Comparison of ENCODE assay signal across 8 cellular contexts in the genomic region with DNA sequence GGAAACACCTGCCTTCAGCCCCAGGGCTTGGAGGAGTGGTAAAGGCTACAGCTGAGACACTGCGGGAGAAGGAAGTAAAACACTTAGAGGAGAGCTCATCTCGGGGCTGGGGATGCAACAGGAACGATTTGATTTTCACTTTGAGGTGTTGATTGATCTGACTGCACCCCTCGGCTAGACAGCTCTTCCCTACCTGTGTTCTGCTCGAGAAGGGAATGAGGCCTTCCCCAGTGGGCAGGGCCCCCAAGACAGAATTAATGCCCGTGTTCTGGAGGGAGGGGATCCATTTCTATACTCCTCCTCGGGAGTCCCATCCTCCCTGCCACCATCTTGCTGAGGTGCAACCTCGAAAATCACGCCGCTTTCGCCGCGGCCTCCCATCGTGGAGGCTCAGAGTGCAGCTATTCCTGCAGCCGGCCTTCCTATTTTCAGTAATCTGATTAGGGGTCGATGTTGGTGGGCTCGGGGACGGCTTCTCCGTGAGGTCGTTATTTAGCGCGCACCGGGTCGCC. TPM values are rescaled to one million over a fixed set of nuclear protein-coding genes. Genes with fewer than 3 reads are reported as not detected.
DNase-seq lines count a peak whose midpoint lies in the region; ATAC-seq, FAIRE-seq and TF ChIP-seq lines count a peak whose summit lies in the region.

No MANE protein-coding gene starts in this region.

- no peak for ATAC-seq in HG03469 (IDR thresholded peaks at IDR 0.05; ENCODE audit: unreplicated experiment)
- no peak for ATAC-seq in HG02870 (IDR thresholded peaks at IDR 0.05; ENCODE audit: unreplicated experiment)

- H3K9ac ChIP-seq in ES-I3 (ENCODE audit: low read depth, low read length) (peak overlapping the region; percentile 69), endothelial cell of umbilical vein (replicated peaks; ENCODE audit: extremely low read depth, insufficient read depth, low read length) (peak overlapping the region; percentile 39)

- H3K36me3 ChIP-seq in ES-I3 (ENCODE audit: insufficient read depth, low read length) (no peaks in the 10 kb centered on the region), OCI-LY7 (ENCODE audit: insufficient read depth, low read length) (no peaks in the 10 kb centered on the region), endothelial cell of umbilical vein (ENCODE audit: control insufficient read depth in 2 of 2, extremely low read depth in 1 of 2, insufficient read depth in 2 of 2, low read length in 2 of 2) (no peaks in the 10 kb centered on the region), neutrophil (no peaks in the 10 kb centered on the region)

- H4K20me1 ChIP-seq in OCI-LY7 (ENCODE audit: insufficient read depth, low read length) (no peaks in the 10 kb centered on the region), endothelial cell of umbilical vein (replicated peaks; ENCODE audit: control insufficient read depth, extremely low read depth, insufficient read depth, low read length) (no peaks in the 10 kb centered on the region)

- H2AFZ ChIP-seq in OCI-LY7 (ENCODE audit: low read length) (peak overlapping the region; percentile 78), endothelial cell of umbilical vein (ENCODE audit: low read depth, low read length) (peak overlapping the region; percentile 69)

- H3K79me2 ChIP-seq in OCI-LY7 (ENCODE audit: insufficient read depth, low read depth, low read length): peaks cover 20% of the 10 kb centered on the region
- H3K79me2 ChIP-seq in endothelial cell of umbilical vein (ENCODE audit: control insufficient read depth, insufficient read depth, low read length): peaks cover 39% of the 10 kb centered on the region

- H3K27me3 ChIP-seq in endothelial cell of umbilical vein (ENCODE audit: control insufficient read depth in 2 of 2, insufficient read depth in 2 of 2, low read length in 2 of 2) (no peaks in the 10 kb centered on the region), neutrophil (no peaks in the 10 kb centered on the region)

- BruUV-seq in OCI-LY7 (replicated peaks; lab: Mats Ljungman, UMichigan) (no TSS peak), endothelial cell of umbilical vein (replicated peaks; lab: Mats Ljungman, UMichigan) (no TSS peak)

- no peaks in the 10 kb centered on the region for H3K9me1 ChIP-seq in endothelial cell of umbilical vein (replicated peaks; ENCODE audit: control insufficient read depth, extremely low read depth, insufficient read depth, low read length)

- peak overlapping the region; percentile 74 for H3K4me3 ChIP-seq in OCI-LY7 (ENCODE audit: low read depth, low read length, poor library complexity, severe bottlenecking)
- H3K4me3 ChIP-seq in endothelial cell of umbilical vein (replicated peaks in 1 of 3; ENCODE audit: insufficient read depth in 1 of 3, low read depth in 1 of 3, low read length in 3 of 3): peak overlapping the region; percentile 71 to 94 (median 85)
- H3K4me3 ChIP-seq in neutrophil (ENCODE audit: low read depth in 1 of 2, low read length in 1 of 2): peak overlapping the region; percentile 63 to 81

- H3K9me2 ChIP-seq in OCI-LY7 (ENCODE audit: insufficient read depth, low read length): no peaks in the 10 kb centered on the region

- H3K4me1 ChIP-seq in ES-I3 (ENCODE audit: insufficient read depth, low read length) (peaks cover 22% of the 10 kb centered on the region), OCI-LY7 (ENCODE audit: insufficient read depth, low read length, poor library complexity, severe bottlenecking) (peaks cover 52% of the 10 kb centered on the region), endothelial cell of umbilical vein (ENCODE audit: control insufficient read depth, extremely low read depth, insufficient read depth, low read length) (peaks cover 58% of the 10 kb centered on the region), neutrophil (ENCODE audit: control insufficient read depth in 1 of 2, insufficient read depth in 1 of 2, low read depth in 1 of 2, low read length in 1 of 2) (peaks cover 40 to 43% of the 10 kb centered on the region in 2 experiments)

- intact Hi-C loops in OCI-LY7 (cut with micrococcal nuclease; ENCODE audit: unreplicated experiment): loop anchor here (2.0 to 10.0 kb wide), 5 partner anchors 46 to 498 kb away; a partner anchor contains a TSS
- intact Hi-C loops in endothelial cell of umbilical vein (cut with micrococcal nuclease): loop anchor here (1.0 to 10.0 kb wide), 7 partner anchors 16 to 498 kb away; a partner anchor contains a TSS

- peak; percentile 7 for TF ChIP-seq POLR2A in endothelial cell of umbilical vein (IDR thresholded peaks at IDR 0.05; ENCODE audit: low read depth, low read length)

- POLR2A ChIA-PET in OCI-LY7 (lab: Charles Lee) (interaction anchor here (0.6 to 0.8 kb wide), 3 partner anchors 24 to 304 kb away, joined by 3 to 4 read pairs (median 3); no protein-coding TSS in a partner anchor), endothelial cell of umbilical vein (lab: Charles Lee) (interaction anchor here (0.6 kb wide), 2 partner anchors 41 to 43 kb away, joined by 3 read pairs; no protein-coding TSS in a partner anchor)

- TF ChIP-seq CTCF in OCI-LY7 (conservative IDR thresholded peaks at IDR 0.05; ENCODE audit: low read length) (no peak), endothelial cell of umbilical vein (IDR thresholded peaks at IDR 0.05; ENCODE audit: extremely low read depth in 1 of 2, insufficient read depth in 1 of 2, low read depth in 1 of 2, low read length in 2 of 2) (no peak), neutrophil (IDR thresholded peaks at IDR 0.05) (no peak)

- dilution Hi-C loops in endothelial cell of umbilical vein (cut with MboI; ENCODE audit: extremely low pct_ligation_motif_present, low sequenced_read_pairs): no loop called here

- peak overlapping the region; percentile 78 for H3K27ac ChIP-seq in OCI-LY7 (ENCODE audit: low read depth, low read length, poor library complexity, severe bottlenecking)
- peak overlapping the region; percentile 62 for H3K27ac ChIP-seq in endothelial cell of umbilical vein (ENCODE audit: insufficient read depth, low read depth, low read length)
- peak overlapping the region; percentile 69 for H3K27ac ChIP-seq in neutrophil

- H3K4me2 ChIP-seq in OCI-LY7 (ENCODE audit: low read length) (peak overlapping the region; percentile 90), endothelial cell of umbilical vein (ENCODE audit: insufficient read depth, low read length) (peak overlapping the region; percentile 96)

- DNase-seq in OCI-LY7 (ENCODE audit: low spot score): peak; percentile 50
- DNase-seq in endothelial cell of umbilical vein (ENCODE audit: low read depth, low spot score): peak; percentile 55
- no peak for DNase-seq in iPS-NIHi11 (ENCODE audit: low spot score)
- DNase-seq in anterior cingulate cortex (lab: John Stamatoyannopoulos, UW): no peak

- peak; percentile 33 for FAIRE-seq in endothelial cell of umbilical vein (lab: Jason Lieb, UNC)

- CTCF ChIA-PET in OCI-LY7 (lab: Charles Lee; ENCODE audit: unreplicated experiment) (interaction anchor here (0.6 kb wide), 1 partner anchor 125 kb away, joined by 3 read pairs; no protein-coding TSS in a partner anchor), endothelial cell of umbilical vein (lab: Charles Lee) (interaction anchor here (0.8 to 4.9 kb wide), 10 partner anchors 9 to 141 kb away, joined by 3 to 73 read pairs (median 6); no protein-coding TSS in a partner anchor)

- no peaks in the 10 kb centered on the region for H3K9me3 ChIP-seq in ES-I3 (ENCODE audit: control insufficient read depth, insufficient read depth, low read length)
- H3K9me3 ChIP-seq in OCI-LY7 (ENCODE audit: low read length): no peaks in the 10 kb centered on the region
- H3K9me3 ChIP-seq in endothelial cell of umbilical vein (replicated peaks; ENCODE audit: control insufficient read depth, insufficient read depth, low read length): no peaks in the 10 kb centered on the region
- no peaks in the 10 kb centered on the region for H3K9me3 ChIP-seq in neutrophil

TF ChIP-seq in endothelial cell of umbilical vein, 7 proteins besides CTCF, POLR2A, EP300 and RAD21:
- TF ChIP-seq, protein P1, sequence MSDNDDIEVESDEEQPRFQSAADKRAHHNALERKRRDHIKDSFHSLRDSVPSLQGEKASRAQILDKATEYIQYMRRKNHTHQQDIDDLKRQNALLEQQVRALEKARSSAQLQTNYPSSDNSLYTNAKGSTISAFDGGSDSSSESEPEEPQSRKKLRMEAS (IDR thresholded peaks at IDR 0.05; ENCODE audit: insufficient read depth, insufficient read length): no peak
- TF ChIP-seq FOS (IDR thresholded peaks at IDR 0.05; ENCODE audit: borderline replicate concordance, insufficient read depth, low read length): no peak
- no peak for TF ChIP-seq POLR2AphosphoS5 (IDR thresholded peaks at IDR 0.05; ENCODE audit: insufficient read depth, low read depth, low read length)
- TF ChIP-seq JUN (IDR thresholded peaks at IDR 0.05; ENCODE audit: borderline replicate concordance, insufficient read depth, insufficient read length, low read depth): no peak
- no peak for TF ChIP-seq GATA2 (IDR thresholded peaks at IDR 0.05; ENCODE audit: insufficient read depth, insufficient read length, low read depth, low read length)
- TF ChIP-seq MYC (IDR thresholded peaks at IDR 0.05; ENCODE audit: low read depth, low read length): no peak
- TF ChIP-seq EZH2 (IDR thresholded peaks at IDR 0.05; ENCODE audit: borderline replicate concordance, low read depth, low read length, severe bottlenecking): no peak

RNA-seq across cellular contexts. Expression of a gene that starts 2.4 kb away (rescaled TPM):
- 7.5 and 8.5 TPM in 2 replicates for total RNA-seq in OCI-LY7 (2014; rRNA removed; shearing (Covaris generic))
- total RNA-seq in OCI-LY7 (2022) (16.6 and 16.7 TPM in 2 replicates), endothelial cell of umbilical vein (45.7 and 59.7 TPM in 2 replicates)
- 31.2 and 31.7 TPM in 2 replicates for polyA plus RNA-seq in endothelial cell of umbilical vein
- 25.8 and 28.6 TPM in 2 replicates for polyA plus RNA-seq in endothelial cell of umbilical vein (2011; cell fraction: cytosol; rRNA removed)
- 61.2 and 68.7 TPM in 2 replicates for polyA plus RNA-seq in endothelial cell of umbilical vein (2011; cell fraction: nucleus; rRNA removed)
- polyA plus RNA-seq in endothelial cell of umbilical vein (2012): 42.2 and 49.4 TPM in 2 replicates
- polyA minus RNA-seq in endothelial cell of umbilical vein: 134 and 153 TPM in 2 replicates
- 57.6 TPM for polyA minus RNA-seq in endothelial cell of umbilical vein (2011; cell fraction: cytosol; rRNA and poly(A)+ RNA removed)
- polyA minus RNA-seq in endothelial cell of umbilical vein (2011; cell fraction: nucleus; rRNA and poly(A)+ RNA removed): 51.0 and 79.7 TPM in 2 replicates

Comparison
In these comparisons a context has a peak if more than half of its experiments do, and no peak if none do; other contexts are left out.
1. DNase-seq: peak in OCI-LY7 (single experiment) and endothelial cell of umbilical vein (single experiment); none in iPS-NIHi11 (single experiment) and anterior cingulate cortex (0 of 58).
2. Peak in every context shown above with its lines, with median percentiles within 50 percentile points of each other: H3K27ac ChIP-seq and H3K4me3 ChIP-seq.